ENCODE assay signal across 14 cellular contexts in genomic region chr16:85202051-85202601, GRCh38.
DNase-seq lines count a peak whose midpoint lies in the region; ATAC-seq and TF ChIP-seq lines count a peak whose summit lies in the region.
"Had no signal": no experiment of that assay in that cellular context is flagged by ENCODE, and none has a peak within 500 bp of the region (broad histone marks: within the 10 kb centered on the region; RNA-seq: fewer than 3 reads in every experiment).

No MANE protein-coding gene starts in this region.

- no peak overlapping the region for H4K91ac ChIP-seq in neuronal stem cell (ENCODE audit: low read depth, low read length, poor library complexity)

- H3K27me3 Mint-ChIP-seq in glutamatergic neuron (ENCODE audit: unreplicated experiment) = peaks cover 12% of the 10 kb centered on the region

- H3K27ac ChIP-seq in neuronal stem cell (replicated peaks; ENCODE audit: low read length) (peak overlapping the region; percentile 32), upper lobe of left lung (peak overlapping the region; percentile 40 to 76 (median 69))

- H3K36me3 ChIP-seq in neuronal stem cell (replicated peaks in 1 of 2; ENCODE audit: control insufficient read depth in 2 of 2, insufficient read depth in 2 of 2, low read length in 2 of 2) (no peaks in the 10 kb centered on the region), upper lobe of left lung (no peaks in the 10 kb centered on the region)

- no peaks in the 10 kb centered on the region for H3K9me3 ChIP-seq in neuronal stem cell (replicated peaks in 1 of 2; ENCODE audit: control insufficient read depth in 2 of 2, insufficient read depth in 1 of 2, low read depth in 1 of 2, low read length in 2 of 2)
- H3K9me3 ChIP-seq in upper lobe of left lung = no peaks in the 10 kb centered on the region

- TF ChIP-seq POLR2A in upper lobe of left lung (IDR thresholded peaks at IDR 0.05) = no peak

- no peaks in the 10 kb centered on the region for H3K79me1 ChIP-seq in neuronal stem cell (ENCODE audit: low read depth, low read length)

- no peak overlapping the region for H4K8ac ChIP-seq in neuronal stem cell (ENCODE audit: low read depth, low read length)

- H3K4me1 ChIP-seq in neuronal stem cell (ENCODE audit: control insufficient read depth in 2 of 2, insufficient read depth in 1 of 2, low read depth in 1 of 2, low read length in 2 of 2) (peaks cover 28 to 37% of the 10 kb centered on the region in 2 donors), upper lobe of left lung (peaks cover 17 to 37% (median 29%) of the 10 kb centered on the region in 4 donors)

- no CpG with 5 or more reads among the region's 14 CpGs for WGBS in neuronal stem cell (ENCODE audit: extremely low coverage in 2 of 2, insufficient read length in 2 of 2, insufficient replicate concordance in 1 of 2), 2 donors
- WGBS in upper lobe of left lung, 2 donors = 58 to 70% methylated on average over 6 to 14 of the region's 14 CpGs

- peak overlapping the region; percentile 33 for H2BK12ac ChIP-seq in neuronal stem cell (ENCODE audit: low read length)

- H3K9ac ChIP-seq in neuronal stem cell (ENCODE audit: low read depth, low read length, poor library complexity) = peak overlapping the region; percentile 38

- peak overlapping the region; percentile 67 for H3K27ac Mint-ChIP-seq in glutamatergic neuron (ENCODE audit: unreplicated experiment)
- H3K27ac Mint-ChIP-seq: activated naive CD4-positive, alpha-beta T cell treated with anti-CD3 and anti-CD28 coated beads for 36 hours; naive B cell had no signal

- no peak overlapping the region for H2BK15ac ChIP-seq in neuronal stem cell (ENCODE audit: low read length)

- peak overlapping the region; percentile 47 for H2AFZ ChIP-seq in neuronal stem cell (ENCODE audit: low read length)

- peak overlapping the region; percentile 89 for H2AK5ac ChIP-seq in neuronal stem cell (ENCODE audit: low read depth, low read length)

- no peak for TF ChIP-seq CTCF in glutamatergic neuron (IDR thresholded peaks at IDR 0.05; ENCODE audit: partially characterized antibody, unreplicated experiment)
- no peak for TF ChIP-seq CTCF in upper lobe of left lung (IDR thresholded peaks at IDR 0.05)

- H3K27me3 ChIP-seq in neuronal stem cell (ENCODE audit: control insufficient read depth in 3 of 3, insufficient read depth in 3 of 3, low read depth in 1 of 3, low read length in 3 of 3) = no peaks in the 10 kb centered on the region
- H3K27me3 ChIP-seq in upper lobe of left lung = no peaks in the 10 kb centered on the region

- H3K14ac ChIP-seq in neuronal stem cell (ENCODE audit: low read length) = no peak overlapping the region

- H3K18ac ChIP-seq in neuronal stem cell (ENCODE audit: low read length) = peak overlapping the region; percentile 89

- no peak overlapping the region for H3K23ac ChIP-seq in neuronal stem cell (ENCODE audit: low read depth, low read length, poor library complexity)

- H2BK5ac ChIP-seq in neuronal stem cell (ENCODE audit: low read length) = peak overlapping the region; percentile 62

- peak overlapping the region in 1 of 2 donors; percentile 21 for H3K4me3 ChIP-seq in neuronal stem cell (ENCODE audit: low read length in 2 of 2)
- H3K4me3 ChIP-seq in upper lobe of left lung = no peak overlapping the region

- H3K9me3 Mint-ChIP-seq in glutamatergic neuron (ENCODE audit: unreplicated experiment) = peaks cover 8% of the 10 kb centered on the region
- H3K9me3 Mint-ChIP-seq: activated naive CD4-positive, alpha-beta T cell treated with anti-CD3 and anti-CD28 coated beads for 36 hours; naive B cell had no signal

- DNase-seq in NCI-H82 (lab: John Stamatoyannopoulos, UW) = peak; percentile 27
- no peak for DNase-seq in NCI-H82 treated with DMSO at 0.1 percent for 48 hours (lab: John Stamatoyannopoulos, UW; ENCODE audit: unreplicated experiment)
- DNase-seq in glutamatergic neuron = no peak
- DNase-seq in neuronal stem cell (ENCODE audit: low spot score) = no peak
- no peak for DNase-seq in upper lobe of left lung
- DNase-seq in NCI-H187 treated with DMSO at 0.1 percent for 48 hours (lab: John Stamatoyannopoulos, UW) = no peak
- no peak for DNase-seq in NCI-H748 (lab: John Stamatoyannopoulos, UW; ENCODE audit: unreplicated experiment)
- DNase-seq in central memory CD4-positive, alpha-beta T cell = no peak
- DNase-seq: 8988T; activated CD4-positive, alpha-beta T cell treated with anti-CD3 and anti-CD28 coated beads for 4 hours; activated naive CD4-positive, alpha-beta T cell treated with anti-CD3 and anti-CD28 coated beads for 36 hours; effector CD4-positive, alpha-beta T cell; naive B cell; stimulated activated CD4-positive, alpha-beta T cell treated with anti-CD3 and anti-CD28 coated beads, Interleukin-4, amount 100 ng/mL, for 1 hour had no signal

- peak overlapping the region; percentile 56 for H3K4me3 Mint-ChIP-seq in glutamatergic neuron (ENCODE audit: unreplicated experiment)
- H3K4me3 Mint-ChIP-seq: activated naive CD4-positive, alpha-beta T cell treated with anti-CD3 and anti-CD28 coated beads for 36 hours; naive B cell had no signal

- H2BK120ac ChIP-seq in neuronal stem cell (ENCODE audit: low read depth, low read length) = peak overlapping the region; percentile 58

- no peaks in the 10 kb centered on the region for H3K36me3 Mint-ChIP-seq in glutamatergic neuron (ENCODE audit: unreplicated experiment)
- H3K36me3 Mint-ChIP-seq: naive B cell had no signal

- ATAC-seq in upper lobe of left lung (ENCODE audit: low FRiP score in 2 of 2) = no peak

- peaks cover 23% of the 10 kb centered on the region for H3K4me1 Mint-ChIP-seq in glutamatergic neuron (ENCODE audit: low read depth, unreplicated experiment)
- H3K4me1 Mint-ChIP-seq: naive B cell had no signal

- no peak overlapping the region for H3K4ac ChIP-seq in neuronal stem cell (ENCODE audit: low read length)

- no peak overlapping the region for H3K4me2 ChIP-seq in neuronal stem cell (ENCODE audit: insufficient read depth, low read length, poor library complexity, severe bottlenecking)

- no peak for TF ChIP-seq EP300 in upper lobe of left lung (IDR thresholded peaks at IDR 0.05)
